In the genomic region with DNA sequence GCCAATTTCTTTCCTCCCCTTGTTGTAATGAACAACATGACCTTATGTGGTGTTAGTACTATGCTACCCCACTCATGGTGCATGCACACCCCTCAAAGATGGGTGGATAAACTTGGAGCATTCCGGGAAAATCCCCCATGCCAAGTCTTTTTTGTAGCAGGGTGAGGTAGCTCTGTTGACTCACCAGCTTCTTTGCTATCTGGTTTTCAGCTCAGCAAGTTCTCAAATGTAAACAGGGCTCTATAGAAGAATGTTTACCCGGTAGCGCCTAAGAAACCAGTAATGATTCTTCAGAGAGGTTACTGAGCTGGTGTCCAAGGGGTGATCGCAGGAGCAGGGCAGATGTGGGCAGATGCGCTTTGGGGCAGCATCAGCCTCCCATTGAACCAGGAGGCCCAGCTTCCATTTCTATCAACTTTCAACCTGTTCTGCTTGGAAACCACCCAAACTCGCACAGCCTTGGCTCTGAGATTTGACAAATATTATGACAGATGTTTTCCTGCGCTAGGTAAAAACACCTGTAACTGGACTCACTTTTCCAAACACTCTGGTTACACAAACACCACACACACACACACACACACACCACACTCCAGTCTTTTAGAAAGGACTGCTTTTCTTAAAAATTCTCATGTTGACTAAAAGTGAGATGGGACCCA, we compare ENCODE assay signal across 19 cellular contexts.
DNase-seq lines count a peak whose midpoint lies in the region; ATAC-seq and TF ChIP-seq lines count a peak whose summit lies in the region.
"Had no signal": no experiment of that assay in that cellular context is flagged by ENCODE, and none has a peak within 500 bp of the region (broad histone marks: within the 10 kb centered on the region; RNA-seq: fewer than 3 reads in every experiment).

No MANE protein-coding gene starts in this region.

- H3K36me3 Mint-ChIP-seq in WTC11 (peaks cover 27% of the 10 kb centered on the region), glutamatergic neuron (ENCODE audit: unreplicated experiment) (peaks cover 4% of the 10 kb centered on the region), T-cell (no peaks in the 10 kb centered on the region)

- no peaks in the 10 kb centered on the region; the same call in 1 of the 2 replicates for H3K27me3 Mint-ChIP-seq in WTC11 (ENCODE audit: low read depth)
- H3K27me3 Mint-ChIP-seq in glutamatergic neuron (ENCODE audit: unreplicated experiment), result peaks cover 4% of the 10 kb centered on the region
- peaks cover 4 to 10% of the 10 kb centered on the region in 2 donors for H3K27me3 Mint-ChIP-seq in T-cell

- CTCF ChIA-PET in WTC11 (lab: Charles Lee), result interaction anchor here (1.3 to 1.5 kb wide), 2 partner anchors 10 to 18 kb away, joined by 4 to 5 read pairs; no protein-coding TSS in a partner anchor
- CTCF ChIA-PET in T-cell (lab: Charles Lee), result no interaction called here

- intact Hi-C loops in psoas muscle (cut with DNase I), result no loop called here

- H3K9me3 Mint-ChIP-seq in WTC11, result no peaks in the 10 kb centered on the region
- H3K9me3 Mint-ChIP-seq in glutamatergic neuron (ENCODE audit: unreplicated experiment), result peaks cover 17% of the 10 kb centered on the region
- H3K9me3 Mint-ChIP-seq in T-cell, result no peaks in the 10 kb centered on the region

- TF ChIP-seq CTCF in WTC11 (IDR thresholded peaks at IDR 0.05), result no peak
- no peak for TF ChIP-seq CTCF in glutamatergic neuron (IDR thresholded peaks at IDR 0.05; ENCODE audit: partially characterized antibody, unreplicated experiment)
- TF ChIP-seq CTCF in psoas muscle (IDR thresholded peaks at IDR 0.05), result no peak

- no peaks in the 10 kb centered on the region for H3K27me3 ChIP-seq in psoas muscle (ENCODE audit: insufficient read depth in 3 of 3, low read length in 2 of 3)
- H3K27me3 ChIP-seq: cardiac muscle cell had no signal

- no peak overlapping the region for H3K4me3 Mint-ChIP-seq in WTC11
- peak overlapping the region; percentile 58 for H3K4me3 Mint-ChIP-seq in glutamatergic neuron (ENCODE audit: unreplicated experiment)
- no peak overlapping the region for H3K4me3 Mint-ChIP-seq in T-cell

- POLR2A ChIA-PET in WTC11 (lab: Charles Lee) (no interaction called here), T-cell (lab: Charles Lee) (interaction anchor here in 1 of 2 donors (0.6 kb wide), 1 partner anchor 316 kb away, joined by 3 read pairs; no protein-coding TSS in a partner anchor)

- H3K4me1 ChIP-seq in psoas muscle, result peaks cover 71% of the 10 kb centered on the region

- DNase-seq in DMS53 (lab: John Stamatoyannopoulos, UW) (peak; percentile 35), DMS53 treated with DMSO at 0.1 percent for 48 hours (lab: John Stamatoyannopoulos, UW; ENCODE audit: unreplicated experiment) (no peak), WTC11 (ENCODE audit: low spot score) (no peak), glutamatergic neuron (no peak), psoas muscle (peak in 1 of 2 donors; percentile 23), T-cell (no peak), NCI-H446 (lab: John Stamatoyannopoulos, UW) (no peak)
- DNase-seq: 8988T; activated gamma-delta T cell; head of caudate nucleus; Karpas-422; left ventricle myocardium inferior; NCI-H1694 treated with DMSO at 0.1 percent for 48 hours; SHP77; stimulated activated naive CD8-positive, alpha-beta T cell treated with anti-CD3 and anti-CD28 coated beads, Interleukin-15, Interleukin-2, amounts not matched to agents 100 U/mL and 50 U/mL, for 24 hours; T1000 had no signal

- peak overlapping the region; percentile 33 for H3K27ac ChIP-seq in psoas muscle
- H3K27ac ChIP-seq: cardiac muscle cell, skin epidermis had no signal

- H3K36me3 ChIP-seq in psoas muscle (ENCODE audit: insufficient read depth in 1 of 2, low read depth in 1 of 2), result peaks cover 0 to 13% of the 10 kb centered on the region in 2 donors
- H3K36me3 ChIP-seq: cardiac muscle cell had no signal

- 85 to 89% (median 86%) methylated on average over 7 of the region's 7 CpGs for WGBS in psoas muscle, 3 donors

- no peak for ATAC-seq in WTC11
- ATAC-seq in psoas muscle, result no peak
- ATAC-seq in T-cell (replicated peaks in 1 of 4), result no peak
- ATAC-seq in HG02981 (IDR thresholded peaks at IDR 0.05; ENCODE audit: unreplicated experiment), result no peak
- ATAC-seq: stimulated activated naive CD8-positive, alpha-beta T cell treated with anti-CD3 and anti-CD28 coated beads, Interleukin-15, Interleukin-2, amounts not matched to agents 100 U/mL and 50 U/mL, for 24 hours had no signal

- no peaks in the 10 kb centered on the region for H3K9me3 ChIP-seq in psoas muscle
- H3K9me3 ChIP-seq: left ventricle myocardium inferior had no signal

- H3K27ac Mint-ChIP-seq in WTC11, result peak overlapping the region; percentile 76; the same call in 1 of the 2 replicates
- no peak overlapping the region for H3K27ac Mint-ChIP-seq in glutamatergic neuron (ENCODE audit: unreplicated experiment)
- no peak overlapping the region for H3K27ac Mint-ChIP-seq in T-cell

- H3K4me3 ChIP-seq in psoas muscle, result no peak overlapping the region
- H3K4me3 ChIP-seq: cardiac muscle cell, left ventricle myocardium inferior, skin epidermis had no signal

- H3K4me1 Mint-ChIP-seq in WTC11 (peaks cover 63% of the 10 kb centered on the region), glutamatergic neuron (ENCODE audit: low read depth, unreplicated experiment) (peaks cover 43% of the 10 kb centered on the region), T-cell (no peaks in the 10 kb centered on the region)

TF ChIP-seq in WTC11, 78 proteins besides CTCF, POLR2A, EP300 and RAD21:
- no peak for TF ChIP-seq CDX4 (CRISPR knock-in tag; IDR thresholded peaks at IDR 0.05; ENCODE audit: borderline replicate concordance)
- TF ChIP-seq ZNF121 (CRISPR knock-in tag; IDR thresholded peaks at IDR 0.05), result no peak
- TF ChIP-seq NFE2L1 (CRISPR knock-in tag; IDR thresholded peaks at IDR 0.05), result no peak
- no peak for TF ChIP-seq ZNF281 (CRISPR knock-in tag; IDR thresholded peaks at IDR 0.05)
- TF ChIP-seq NFYB (CRISPR knock-in tag; conservative IDR thresholded peaks at IDR 0.05; ENCODE audit: low read depth), result no peak
- no peak for TF ChIP-seq CBFB (CRISPR knock-in tag; IDR thresholded peaks at IDR 0.05; ENCODE audit: low read depth)
- TF ChIP-seq PRRX2 (CRISPR knock-in tag; IDR thresholded peaks at IDR 0.05), result no peak
- no peak for TF ChIP-seq TCF7 (CRISPR knock-in tag; IDR thresholded peaks at IDR 0.05; ENCODE audit: low read depth)
- no peak for TF ChIP-seq RORB (CRISPR knock-in tag; IDR thresholded peaks at IDR 0.05)
- TF ChIP-seq RELA (CRISPR knock-in tag; IDR thresholded peaks at IDR 0.05; ENCODE audit: borderline replicate concordance), result no peak
- no peak for TF ChIP-seq JUN (CRISPR knock-in tag; IDR thresholded peaks at IDR 0.05)
